Comparison of ENCODE assay signal across 8 cellular contexts in the genomic region with DNA sequence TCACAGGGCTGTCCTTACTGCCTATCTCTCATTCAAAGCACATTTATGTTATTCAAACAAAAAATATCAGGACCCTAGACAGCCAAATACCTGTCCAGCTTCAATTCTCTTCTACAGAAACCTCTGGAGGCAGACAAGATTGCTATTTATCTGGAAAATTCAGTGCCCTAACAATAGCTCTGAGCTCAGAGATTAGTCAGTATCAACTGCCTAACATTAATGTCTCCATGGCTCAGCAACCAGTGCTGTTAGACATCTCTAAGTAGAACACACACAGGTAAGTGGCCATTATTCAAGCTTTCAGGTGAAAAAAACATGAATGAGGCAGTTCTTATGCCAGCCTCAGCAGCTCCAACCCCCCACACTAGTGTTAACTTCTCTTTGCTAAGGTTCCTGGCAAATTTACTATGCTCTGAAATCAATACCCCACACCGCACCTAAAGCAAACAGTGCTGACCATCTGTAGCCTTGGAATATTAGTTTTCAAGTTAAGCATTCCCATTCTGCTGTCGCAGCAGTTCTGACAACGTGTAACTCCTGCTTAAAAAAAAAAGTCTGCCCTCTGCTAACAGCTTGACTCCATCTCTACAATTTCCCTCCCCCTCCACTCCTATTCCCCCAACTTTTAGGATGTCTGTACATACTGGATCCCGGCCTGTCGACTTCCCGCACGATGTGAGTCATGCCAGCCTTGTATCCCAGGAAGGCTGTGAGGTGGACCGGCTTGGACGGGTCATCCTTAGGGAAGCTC. TPM values are rescaled to one million over a fixed set of nuclear protein-coding genes. Genes with fewer than 3 reads are reported as not detected.
A peak's percentile ranks its signal among the peaks of the same experiment; 100 is the strongest.
DNase-seq lines count a peak whose midpoint lies in the region; ATAC-seq and TF ChIP-seq lines count a peak whose summit lies in the region.

No MANE protein-coding gene starts in this region.

- peaks cover 41 to 64% (median 53%) of the 10 kb centered on the region in 3 donors for H3K4me1 ChIP-seq in esophagus squamous epithelium
- peaks cover 20% of the 10 kb centered on the region for H3K4me1 ChIP-seq in rectal smooth muscle tissue (ENCODE audit: control insufficient read depth, insufficient read depth, low read length)

- H3K9ac ChIP-seq in rectal smooth muscle tissue (ENCODE audit: low read length) = peak overlapping the region; percentile 85

- DNase-seq in GM12864 (ENCODE audit: low read depth) = no peak
- DNase-seq in RPMI7951 (ENCODE audit: low read depth) = peak; percentile 64
- DNase-seq in esophagus squamous epithelium (lab: John Stamatoyannopoulos, UW) = no peak
- DNase-seq in HK-2 (ENCODE audit: unreplicated experiment) = no peak
- no peak for DNase-seq in NCI-H345 treated with DMSO at 0.1 percent for 48 hours (lab: John Stamatoyannopoulos, UW; ENCODE audit: unreplicated experiment)
- DNase-seq in GM13977 (ENCODE audit: low spot score) = no peak

- in situ Hi-C loops in GM13977 (cut with MboI; ENCODE audit: low pct_unique_long_range_greater_than_20kb, low sequenced_read_pairs, unreplicated experiment) = loop anchor here (25.0 kb wide), 1 partner anchor 306 kb away; the partner anchor contains the start of genes APOBEC3C and APOBEC3D

- WGBS in esophagus squamous epithelium, 2 donors = 3 to 17% methylated on average over 7 to 9 of the region's 9 CpGs

- intact Hi-C loops in esophagus squamous epithelium (cut with DNase I) = no loop called here

- peaks cover 38 to 55% (median 50%) of the 10 kb centered on the region in 3 donors for H3K36me3 ChIP-seq in esophagus squamous epithelium
- H3K36me3 ChIP-seq in rectal smooth muscle tissue (ENCODE audit: control insufficient read depth, insufficient read depth, low read length) = peaks cover 47% of the 10 kb centered on the region

- H3K9me3 ChIP-seq in esophagus squamous epithelium = no peaks in the 10 kb centered on the region

- peak overlapping the region; percentile 96 to 100 (median 98) for H3K27ac ChIP-seq in esophagus squamous epithelium
- H3K27ac ChIP-seq in rectal smooth muscle tissue (ENCODE audit: low read depth, low read length) = peak overlapping the region; percentile 95

- TF ChIP-seq CTCF in GM12864 (IDR thresholded peaks at IDR 0.05; ENCODE audit: low read depth, low read length, missing control alignments) = no peak
- no peak for TF ChIP-seq CTCF in esophagus squamous epithelium (IDR thresholded peaks at IDR 0.05)
- TF ChIP-seq CTCF in GM13977 (IDR thresholded peaks at IDR 0.05; ENCODE audit: extremely low read depth, insufficient read depth, missing control alignments) = no peak

- TF ChIP-seq POLR2A in esophagus squamous epithelium (IDR thresholded peaks at IDR 0.05) = no peak

- no peak for ATAC-seq in GM18909 (IDR thresholded peaks at IDR 0.05; ENCODE audit: poor library complexity, unreplicated experiment)

- H3K27me3 ChIP-seq in esophagus squamous epithelium = no peaks in the 10 kb centered on the region
- no peaks in the 10 kb centered on the region for H3K27me3 ChIP-seq in rectal smooth muscle tissue (ENCODE audit: control insufficient read depth, insufficient read depth, low read length)

- H3K4me3 ChIP-seq in GM12864 (ENCODE audit: low read depth, low read length) (peak overlapping the region; percentile 76), esophagus squamous epithelium (peak overlapping the region; percentile 54 to 84 (median 77)), rectal smooth muscle tissue (ENCODE audit: low read length) (peak overlapping the region; percentile 98)

RNA-seq across cellular contexts. Expression of gene RPL3, which starts 1.5 kb away (rescaled TPM):
- 1,170 and 1,583 TPM in 2 replicates for total RNA-seq in RPMI7951 (2014; rRNA removed; shearing (Covaris generic))
- total RNA-seq in esophagus squamous epithelium = 1,000 to 10,000 TPM; 1,469 to 2,891 (median 2,008) TPM

RNA-seq across cellular contexts. Expression of gene SYNGR1, which starts 31.9 kb away (rescaled TPM):
- total RNA-seq in RPMI7951 (2014; rRNA removed; shearing (Covaris generic)) = 7.0 and 14.8 TPM in 2 replicates
- 10 to 100 TPM; 13.3 to 35.5 (median 21.5) TPM for total RNA-seq in esophagus squamous epithelium
